1 cellular context compared by ENCODE assay signal in the genomic region with DNA sequence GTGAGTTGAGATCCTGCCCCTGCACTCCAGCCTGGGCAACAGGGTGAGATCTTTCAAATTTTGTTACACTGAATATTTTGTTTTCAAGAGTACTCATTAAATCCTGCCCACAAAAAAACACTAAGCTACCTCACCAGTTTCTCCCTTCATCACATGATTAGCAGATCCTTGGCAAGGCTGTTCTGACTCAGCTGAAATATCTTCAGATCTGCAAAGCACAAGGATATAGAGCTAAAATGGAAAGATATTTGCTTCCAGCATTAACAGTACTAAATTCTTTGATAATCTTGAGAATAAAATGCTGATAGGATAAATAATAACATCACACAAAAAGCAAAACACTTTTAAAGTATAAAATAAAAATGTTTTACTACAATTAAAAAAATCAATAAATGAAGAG.
TF ChIP-seq lines count a peak whose summit lies in the region.

No MANE protein-coding gene starts in this region.

TF ChIP-seq in K562, 482 proteins besides CTCF, POLR2A, EP300 and RAD21 (continued from another document):
- TF ChIP-seq, protein P1, sequence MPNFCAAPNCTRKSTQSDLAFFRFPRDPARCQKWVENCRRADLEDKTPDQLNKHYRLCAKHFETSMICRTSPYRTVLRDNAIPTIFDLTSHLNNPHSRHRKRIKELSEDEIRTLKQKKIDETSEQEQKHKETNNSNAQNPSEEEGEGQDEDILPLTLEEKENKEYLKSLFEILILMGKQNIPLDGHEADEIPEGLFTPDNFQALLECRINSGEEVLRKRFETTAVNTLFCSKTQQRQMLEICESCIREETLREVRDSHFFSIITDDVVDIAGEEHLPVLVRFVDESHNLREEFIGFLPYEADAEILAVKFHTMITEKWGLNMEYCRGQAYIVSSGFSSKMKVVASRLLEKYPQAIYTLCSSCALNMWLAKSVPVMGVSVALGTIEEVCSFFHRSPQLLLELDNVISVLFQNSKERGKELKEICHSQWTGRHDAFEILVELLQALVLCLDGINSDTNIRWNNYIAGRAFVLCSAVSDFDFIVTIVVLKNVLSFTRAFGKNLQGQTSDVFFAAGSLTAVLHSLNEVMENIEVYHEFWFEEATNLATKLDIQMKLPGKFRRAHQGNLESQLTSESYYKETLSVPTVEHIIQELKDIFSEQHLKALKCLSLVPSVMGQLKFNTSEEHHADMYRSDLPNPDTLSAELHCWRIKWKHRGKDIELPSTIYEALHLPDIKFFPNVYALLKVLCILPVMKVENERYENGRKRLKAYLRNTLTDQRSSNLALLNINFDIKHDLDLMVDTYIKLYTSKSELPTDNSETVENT (CRISPR knock-in tag; IDR thresholded peaks at IDR 0.05), result no peak
- peak; percentile 51 for TF ChIP-seq NFE2 (IDR thresholded peaks at IDR 0.05; ENCODE audit: low read depth)
- no peak for TF ChIP-seq NCOR1 (IDR thresholded peaks at IDR 0.05)
- TF ChIP-seq C11orf30 (IDR thresholded peaks at IDR 0.05; ENCODE audit: low read depth), result peak; percentile 79
- peak; percentile 56; the same call in 1 of the 2 replicates for TF ChIP-seq FOSL1 (tag; conservative IDR thresholded peaks at IDR 0.05)
- TF ChIP-seq HIVEP1 (CRISPR knock-in tag; IDR thresholded peaks at IDR 0.05), result no peak
- TF ChIP-seq MAFF (IDR thresholded peaks at IDR 0.05; ENCODE audit: low read length), result peak; percentile 1; the same call in 1 of the 2 replicates
- peak; percentile 74 for TF ChIP-seq MAFG (tag; conservative IDR thresholded peaks at IDR 0.05)
- no peak for TF ChIP-seq ELF1 (tag; IDR thresholded peaks at IDR 0.05)
- TF ChIP-seq, protein P2, sequence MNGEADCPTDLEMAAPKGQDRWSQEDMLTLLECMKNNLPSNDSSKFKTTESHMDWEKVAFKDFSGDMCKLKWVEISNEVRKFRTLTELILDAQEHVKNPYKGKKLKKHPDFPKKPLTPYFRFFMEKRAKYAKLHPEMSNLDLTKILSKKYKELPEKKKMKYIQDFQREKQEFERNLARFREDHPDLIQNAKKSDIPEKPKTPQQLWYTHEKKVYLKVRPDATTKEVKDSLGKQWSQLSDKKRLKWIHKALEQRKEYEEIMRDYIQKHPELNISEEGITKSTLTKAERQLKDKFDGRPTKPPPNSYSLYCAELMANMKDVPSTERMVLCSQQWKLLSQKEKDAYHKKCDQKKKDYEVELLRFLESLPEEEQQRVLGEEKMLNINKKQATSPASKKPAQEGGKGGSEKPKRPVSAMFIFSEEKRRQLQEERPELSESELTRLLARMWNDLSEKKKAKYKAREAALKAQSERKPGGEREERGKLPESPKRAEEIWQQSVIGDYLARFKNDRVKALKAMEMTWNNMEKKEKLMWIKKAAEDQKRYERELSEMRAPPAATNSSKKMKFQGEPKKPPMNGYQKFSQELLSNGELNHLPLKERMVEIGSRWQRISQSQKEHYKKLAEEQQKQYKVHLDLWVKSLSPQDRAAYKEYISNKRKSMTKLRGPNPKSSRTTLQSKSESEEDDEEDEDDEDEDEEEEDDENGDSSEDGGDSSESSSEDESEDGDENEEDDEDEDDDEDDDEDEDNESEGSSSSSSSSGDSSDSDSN (IDR thresholded peaks at IDR 0.05; ENCODE audit: borderline replicate concordance in 1 of 2, low read depth in 2 of 2, low read length in 2 of 2), result no peak
- no peak for TF ChIP-seq ZNF384 (IDR thresholded peaks at IDR 0.05; ENCODE audit: low read depth, low read length)
- TF ChIP-seq XRCC5 (IDR thresholded peaks at IDR 0.05; ENCODE audit: low read depth, low read length), result no peak
- peak; percentile 43 for TF ChIP-seq MAFK (IDR thresholded peaks at IDR 0.05; ENCODE audit: low read length)
- no peak for TF ChIP-seq KLF1 (tag; IDR thresholded peaks at IDR 0.05)
- peak; percentile 55; the same call in 1 of the 2 replicates for TF ChIP-seq BACH1 (tag; IDR thresholded peaks at IDR 0.05)
- TF ChIP-seq PML (IDR thresholded peaks at IDR 0.05; ENCODE audit: low read length), result no peak
